ENCODE assay signal across 15 cellular contexts in the genomic region with DNA sequence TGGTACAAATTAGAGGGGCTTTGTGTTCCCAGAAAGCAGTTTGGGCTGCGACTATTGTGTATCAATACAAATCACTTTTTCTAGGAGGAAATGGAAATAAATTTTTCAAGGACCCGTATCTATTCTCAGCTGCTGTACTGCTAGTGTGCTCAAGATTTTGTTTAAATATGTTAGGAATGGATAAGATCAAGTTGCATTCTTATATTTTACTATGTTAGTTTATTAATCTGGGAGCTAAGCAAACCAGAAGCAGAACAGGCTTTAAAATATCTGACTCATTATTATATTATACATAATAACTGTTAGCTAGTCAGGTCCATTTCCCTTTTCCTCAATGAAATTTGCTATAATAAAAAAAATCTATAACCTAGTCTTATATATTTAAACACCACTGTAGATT. TPM values are rescaled to one million over a fixed set of nuclear protein-coding genes. Genes with fewer than 3 reads are reported as not detected.
DNase-seq lines count a peak whose midpoint lies in the region; ATAC-seq lines count a peak whose summit lies in the region.
"Had no signal": no experiment of that assay in that cellular context is flagged by ENCODE, and none has a peak within 500 bp of the region (broad histone marks: within the 10 kb centered on the region; RNA-seq: fewer than 3 reads in every experiment).

No MANE protein-coding gene starts in this region.

- peak overlapping the region; percentile 2 for H3K4me2 ChIP-seq in skeletal muscle satellite cell (ENCODE audit: low read length)
- H3K4me2 ChIP-seq: GM23338, SK-N-SH had no signal

- H3K4me3 ChIP-seq in skeletal muscle satellite cell (ENCODE audit: low read length), result no peak overlapping the region
- H3K4me3 ChIP-seq: GM12878, GM23338 had no signal

- ATAC-seq in HG03097 (IDR thresholded peaks at IDR 0.05; ENCODE audit: low FRiP score, unreplicated experiment), result no peak
- ATAC-seq in HG03378 (IDR thresholded peaks at IDR 0.05; ENCODE audit: unreplicated experiment), result no peak
- ATAC-seq: GM12878, GM23338 had no signal

- H3K27ac ChIP-seq in epithelial cell of prostate, result peak overlapping the region; percentile 65

- H3K36me3 ChIP-seq in skeletal muscle satellite cell (ENCODE audit: insufficient read depth, low read length), result no peaks in the 10 kb centered on the region

- peak overlapping the region; percentile 6 for H3K9ac ChIP-seq in skeletal muscle satellite cell (ENCODE audit: low read depth, low read length)
- H3K9ac ChIP-seq: SK-N-SH had no signal

- peak; percentile 36 for DNase-seq in NCI-H510A treated with DMSO at 0.1 percent for 48 hours (lab: John Stamatoyannopoulos, UW)
- DNase-seq in NCI-H510A (lab: John Stamatoyannopoulos, UW), result no peak
- DNase-seq in epithelial cell of prostate (ENCODE audit: low read depth, low spot score), result no peak
- no peak for DNase-seq in NCI-H2227 (lab: John Stamatoyannopoulos, UW; ENCODE audit: unreplicated experiment)
- DNase-seq: H9, Karpas-422, NCI-H1092, NCI-H187, SK-N-SH, SW 1271 had no signal

- no peaks in the 10 kb centered on the region for H3K27me3 ChIP-seq in skeletal muscle satellite cell (ENCODE audit: control insufficient read depth, insufficient read depth, low read length)

- peaks cover 35% of the 10 kb centered on the region for H3K4me1 ChIP-seq in skeletal muscle satellite cell (ENCODE audit: control insufficient read depth, insufficient read depth, low read length)

- no peaks in the 10 kb centered on the region for H3K9me3 ChIP-seq in skeletal muscle satellite cell (replicated peaks; ENCODE audit: low read length)
- H3K9me3 ChIP-seq: SK-N-SH had no signal

RNA-seq across cellular contexts. Expression of a gene that starts 11.1 kb away (rescaled TPM):
- 1.7 and 4.8 TPM in 2 replicates for total RNA-seq in skeletal muscle satellite cell (2012; rRNA removed)
